ENCODE assay signal across 11 cellular contexts in genomic region chr14:58533417-58533816, GRCh38.
DNase-seq lines count a peak whose midpoint lies in the region; ATAC-seq and TF ChIP-seq lines count a peak whose summit lies in the region.
"Had no signal": no experiment of that assay in that cellular context is flagged by ENCODE, and none has a peak within 500 bp of the region (broad histone marks: within the 10 kb centered on the region; RNA-seq: fewer than 3 reads in every experiment).

No MANE protein-coding gene starts in this region.

- WGBS in aorta, 2 donors: 7% methylated on average over 4 of the region's 4 CpGs

- H3K4me1 ChIP-seq in aorta (ENCODE audit: control insufficient read depth in 1 of 2, insufficient read depth in 2 of 2, low read length in 2 of 2): peaks cover 0 to 4% of the 10 kb centered on the region in 2 donors
- H3K4me1 ChIP-seq: A549 had no signal

- DNase-seq in NCI-H82 (lab: John Stamatoyannopoulos, UW) (peak; percentile 26), NCI-H82 treated with DMSO at 0.1 percent for 48 hours (lab: John Stamatoyannopoulos, UW; ENCODE audit: unreplicated experiment) (no peak), fibroblast of mammary gland (ENCODE audit: low read depth) (peak; percentile 7), middle frontal gyrus (ENCODE audit: extremely low spot score, low spot score) (peak; percentile 12), aorta (no peak), NOMO-1 treated with DMSO at 0.1 percent for 48 hours (lab: John Stamatoyannopoulos, UW; ENCODE audit: unreplicated experiment) (no peak), NCI-H345 treated with DMSO at 0.1 percent for 48 hours (lab: John Stamatoyannopoulos, UW; ENCODE audit: unreplicated experiment) (no peak)
- no peak for DNase-seq in central memory CD4-positive, alpha-beta T cell
- DNase-seq: activated CD4-positive, alpha-beta T cell treated with anti-CD3 and anti-CD28 coated beads for 4 hours; MG63 had no signal

- peak overlapping the region; percentile 97 to 98 for H3K27ac ChIP-seq in aorta (ENCODE audit: low read depth in 1 of 2, low read length in 2 of 2)
- H3K27ac ChIP-seq: A549 had no signal

- no peak for TF ChIP-seq CTCF in fibroblast of mammary gland (conservative IDR thresholded peaks at IDR 0.05; ENCODE audit: control insufficient read depth, insufficient read depth, low read depth, low read length)

- H3K36me3 ChIP-seq in aorta (ENCODE audit: control insufficient read depth in 1 of 2, insufficient read depth in 2 of 2, low read length in 1 of 2): no peaks in the 10 kb centered on the region
- H3K36me3 ChIP-seq: MG63 had no signal

- peak; percentile 68 for ATAC-seq in aorta (ENCODE audit: low FRiP score)
- ATAC-seq: A549 had no signal

- intact Hi-C loops in aorta (cut with DNase I): loop anchor here in 1 of 2 donors (10.0 kb wide), 1 partner anchor 101 kb away; the partner anchor contains the start of gene DACT1

- no peak overlapping the region for H3K4me3 ChIP-seq in fibroblast of mammary gland (ENCODE audit: control insufficient read depth, low read depth, low read length)
- H3K4me3 ChIP-seq in aorta (ENCODE audit: low read length in 2 of 2): no peak overlapping the region
- H3K4me3 ChIP-seq: A549, MG63 had no signal

- no peaks in the 10 kb centered on the region for H3K9me3 ChIP-seq in aorta (ENCODE audit: control insufficient read depth, low read length)
- H3K9me3 ChIP-seq: A549, MG63 had no signal

- no peaks in the 10 kb centered on the region for H3K27me3 ChIP-seq in aorta (ENCODE audit: control insufficient read depth in 1 of 2, insufficient read depth in 2 of 2, low read length in 1 of 2)
- H3K27me3 ChIP-seq: MG63 had no signal

Comparison
In these comparisons a context has a peak if more than half of its experiments do, and no peak if none do; other contexts are left out.
1. DNase-seq: peak in NCI-H82 (single experiment), fibroblast of mammary gland (single experiment) and middle frontal gyrus (single experiment); none in NCI-H82 treated with DMSO at 0.1 percent for 48 hours (single experiment), aorta (0 of 2), NOMO-1 treated with DMSO at 0.1 percent for 48 hours (single experiment), central memory CD4-positive, alpha-beta T cell (single experiment) and NCI-H345 treated with DMSO at 0.1 percent for 48 hours (single experiment).